ENCODE assay signal across 1 cellular context in the genomic region with DNA sequence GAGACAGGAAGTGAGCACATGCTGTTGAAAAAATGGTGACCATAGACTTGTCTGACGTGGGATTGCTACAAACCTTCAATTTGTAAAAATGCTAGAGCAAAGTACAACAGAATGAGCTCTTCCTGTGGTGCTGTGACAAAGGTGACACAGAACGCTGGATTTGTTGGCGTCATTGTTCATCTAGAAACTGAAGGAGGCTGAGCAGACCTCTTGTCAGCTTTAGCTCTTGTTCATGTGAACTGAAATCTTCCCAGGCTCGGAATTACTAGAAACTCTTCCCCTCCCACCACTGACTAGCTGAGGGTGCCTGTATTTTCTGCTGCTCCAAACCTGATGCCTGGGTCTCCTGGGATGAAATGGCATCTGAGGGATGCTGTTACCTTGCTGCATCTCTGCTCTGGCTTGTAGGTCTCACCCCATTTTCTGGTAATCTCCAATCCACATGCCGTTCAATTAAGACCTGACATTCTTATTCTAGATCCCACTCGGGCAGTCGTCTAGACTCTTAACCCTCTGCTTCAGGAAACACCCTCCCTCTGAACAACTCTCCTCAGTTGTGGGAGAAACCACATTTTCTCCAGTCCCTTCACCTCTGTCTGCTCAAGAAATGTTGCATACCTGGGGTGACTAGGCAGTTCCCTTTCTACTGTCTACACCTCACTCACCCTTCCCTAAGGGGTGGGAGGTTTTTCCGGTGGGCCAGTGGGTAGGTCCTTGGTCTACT.
TF ChIP-seq lines count a peak whose summit lies in the region.

No MANE protein-coding gene starts in this region.

TF ChIP-seq in GM23338, 12 proteins besides CTCF, POLR2A, EP300 and RAD21 (continued from another document):
- TF ChIP-seq, protein P1, sequence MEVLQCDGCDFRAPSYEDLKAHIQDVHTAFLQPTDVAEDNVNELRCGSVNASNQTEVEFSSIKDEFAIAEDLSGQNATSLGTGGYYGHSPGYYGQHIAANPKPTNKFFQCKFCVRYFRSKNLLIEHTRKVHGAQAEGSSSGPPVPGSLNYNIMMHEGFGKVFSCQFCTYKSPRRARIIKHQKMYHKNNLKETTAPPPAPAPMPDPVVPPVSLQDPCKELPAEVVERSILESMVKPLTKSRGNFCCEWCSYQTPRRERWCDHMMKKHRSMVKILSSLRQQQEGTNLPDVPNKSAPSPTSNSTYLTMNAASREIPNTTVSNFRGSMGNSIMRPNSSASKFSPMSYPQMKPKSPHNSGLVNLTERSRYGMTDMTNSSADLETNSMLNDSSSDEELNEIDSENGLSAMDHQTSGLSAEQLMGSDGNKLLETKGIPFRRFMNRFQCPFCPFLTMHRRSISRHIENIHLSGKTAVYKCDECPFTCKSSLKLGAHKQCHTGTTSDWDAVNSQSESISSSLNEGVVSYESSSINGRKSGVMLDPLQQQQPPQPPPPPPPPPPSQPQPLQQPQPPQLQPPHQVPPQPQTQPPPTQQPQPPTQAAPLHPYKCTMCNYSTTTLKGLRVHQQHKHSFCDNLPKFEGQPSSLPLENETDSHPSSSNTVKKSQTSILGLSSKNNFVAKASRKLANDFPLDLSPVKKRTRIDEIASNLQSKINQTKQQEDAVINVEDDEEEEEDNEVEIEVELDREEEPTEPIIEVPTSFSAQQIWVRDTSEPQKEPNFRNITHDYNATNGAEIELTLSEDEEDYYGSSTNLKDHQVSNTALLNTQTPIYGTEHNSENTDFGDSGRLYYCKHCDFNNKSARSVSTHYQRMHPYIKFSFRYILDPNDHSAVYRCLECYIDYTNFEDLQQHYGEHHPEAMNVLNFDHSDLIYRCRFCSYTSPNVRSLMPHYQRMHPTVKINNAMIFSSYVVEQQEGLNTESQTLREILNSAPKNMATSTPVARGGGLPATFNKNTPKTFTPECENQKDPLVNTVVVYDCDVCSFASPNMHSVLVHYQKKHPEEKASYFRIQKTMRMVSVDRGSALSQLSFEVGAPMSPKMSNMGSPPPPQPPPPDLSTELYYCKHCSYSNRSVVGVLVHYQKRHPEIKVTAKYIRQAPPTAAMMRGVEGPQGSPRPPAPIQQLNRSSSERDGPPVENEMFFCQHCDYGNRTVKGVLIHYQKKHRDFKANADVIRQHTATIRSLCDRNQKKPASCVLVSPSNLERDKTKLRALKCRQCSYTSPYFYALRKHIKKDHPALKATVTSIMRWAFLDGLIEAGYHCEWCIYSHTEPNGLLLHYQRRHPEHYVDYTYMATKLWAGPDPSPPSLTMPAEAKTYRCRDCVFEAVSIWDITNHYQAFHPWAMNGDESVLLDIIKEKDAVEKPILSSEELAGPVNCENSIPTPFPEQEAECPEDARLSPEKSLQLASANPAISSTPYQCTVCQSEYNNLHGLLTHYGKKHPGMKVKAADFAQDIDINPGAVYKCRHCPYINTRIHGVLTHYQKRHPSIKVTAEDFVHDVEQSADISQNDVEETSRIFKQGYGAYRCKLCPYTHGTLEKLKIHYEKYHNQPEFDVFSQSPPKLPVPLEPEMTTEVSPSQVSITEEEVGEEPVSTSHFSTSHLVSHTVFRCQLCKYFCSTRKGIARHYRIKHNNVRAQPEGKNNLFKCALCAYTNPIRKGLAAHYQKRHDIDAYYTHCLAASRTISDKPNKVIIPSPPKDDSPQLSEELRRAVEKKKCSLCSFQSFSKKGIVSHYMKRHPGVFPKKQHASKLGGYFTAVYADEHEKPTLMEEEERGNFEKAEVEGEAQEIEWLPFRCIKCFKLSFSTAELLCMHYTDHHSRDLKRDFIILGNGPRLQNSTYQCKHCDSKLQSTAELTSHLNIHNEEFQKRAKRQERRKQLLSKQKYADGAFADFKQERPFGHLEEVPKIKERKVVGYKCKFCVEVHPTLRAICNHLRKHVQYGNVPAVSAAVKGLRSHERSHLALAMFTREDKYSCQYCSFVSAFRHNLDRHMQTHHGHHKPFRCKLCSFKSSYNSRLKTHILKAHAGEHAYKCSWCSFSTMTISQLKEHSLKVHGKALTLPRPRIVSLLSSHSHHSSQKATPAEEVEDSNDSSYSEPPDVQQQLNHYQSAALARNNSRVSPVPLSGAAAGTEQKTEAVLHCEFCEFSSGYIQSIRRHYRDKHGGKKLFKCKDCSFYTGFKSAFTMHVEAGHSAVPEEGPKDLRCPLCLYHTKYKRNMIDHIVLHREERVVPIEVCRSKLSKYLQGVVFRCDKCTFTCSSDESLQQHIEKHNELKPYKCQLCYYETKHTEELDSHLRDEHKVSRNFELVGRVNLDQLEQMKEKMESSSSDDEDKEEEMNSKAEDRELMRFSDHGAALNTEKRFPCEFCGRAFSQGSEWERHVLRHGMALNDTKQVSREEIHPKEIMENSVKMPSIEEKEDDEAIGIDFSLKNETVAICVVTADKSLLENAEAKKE (CRISPR knock-in tag; IDR thresholded peaks at IDR 0.05), result no peak
